18 cellular contexts compared by ENCODE assay signal in genomic region chr11:68258363-68258765, GRCh38.
"Had no signal": no experiment of that assay in that cellular context is flagged by ENCODE, and none has a peak within 500 bp of the region (broad histone marks: within the 10 kb centered on the region; RNA-seq: fewer than 3 reads in every experiment).

No MANE protein-coding gene starts in this region.

- H3K4me3 Mint-ChIP-seq: activated naive CD8-positive, alpha-beta T cell; activated T-cell treated with anti-CD3 and anti-CD28 coated beads, Interleukin-2, amount 50 U/mL, for 24 hours; brain; central memory CD8-positive, alpha-beta T cell; naive thymus-derived CD4-positive, alpha-beta T cell; T-cell; type B pancreatic cell had no signal

- H3K9me3 Mint-ChIP-seq: activated T-cell treated with anti-CD3 and anti-CD28 coated beads, Interleukin-2, amount 50 U/mL, for 24 hours; brain; central memory CD8-positive, alpha-beta T cell; T-cell; type B pancreatic cell had no signal

- H3K9ac ChIP-seq: parathyroid adenoma had no signal

- DNase-seq: activated CD4-positive, alpha-beta T cell treated with anti-CD3 and anti-CD28 coated beads, Interleukin-2, amount 50 U/mL, for 48 hours; activated CD4-positive, CD25-positive, alpha-beta regulatory T cell treated with anti-CD3 and anti-CD28 coated beads, Interleukin-2, amount 50 U/mL, for 72 hours; activated T-cell treated with anti-CD3 and anti-CD28 coated beads, Interleukin-2, amount 50 U/mL, for 24 hours; amygdala; effector memory CD4-positive, alpha-beta T cell; foreskin melanocyte; head of caudate nucleus; naive thymus-derived CD4-positive, alpha-beta T cell; retina; stimulated activated naive CD4-positive, alpha-beta T cell; T-cell; T-helper 9 cell had no signal

- H3K27ac ChIP-seq: parathyroid adenoma had no signal

- H3K27me3 Mint-ChIP-seq: activated naive CD8-positive, alpha-beta T cell; activated T-cell treated with anti-CD3 and anti-CD28 coated beads, Interleukin-2, amount 50 U/mL, for 24 hours; central memory CD8-positive, alpha-beta T cell; type B pancreatic cell had no signal

- H3K4me1 ChIP-seq: parathyroid adenoma had no signal

- H3K4me3 ChIP-seq: lung had no signal

- ATAC-seq: naive thymus-derived CD4-positive, alpha-beta T cell had no signal

- H3K27ac Mint-ChIP-seq: activated naive CD8-positive, alpha-beta T cell; activated T-cell treated with anti-CD3 and anti-CD28 coated beads, Interleukin-2, amount 50 U/mL, for 24 hours; T-cell; type B pancreatic cell had no signal
